ENCODE assay signal across 30 cellular contexts in the genomic region with DNA sequence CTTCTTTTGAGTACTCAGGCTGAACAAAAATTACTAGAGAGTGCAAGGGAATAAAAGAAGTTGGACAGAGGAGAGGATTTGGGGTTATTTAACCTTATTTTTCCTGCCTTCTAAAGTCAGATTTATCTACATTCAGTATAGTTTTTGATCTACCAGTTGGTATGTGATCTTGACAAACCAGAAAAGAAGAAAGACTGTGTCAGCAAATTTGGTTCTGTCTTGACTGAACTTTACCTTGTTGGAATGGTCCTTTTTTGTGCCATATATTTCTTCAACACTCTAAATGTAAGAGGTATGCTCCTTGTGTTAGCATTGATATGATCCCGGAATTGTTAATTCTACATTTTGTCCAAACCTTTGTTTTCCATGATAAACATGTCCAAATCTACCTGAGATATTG. TPM values are rescaled to one million over a fixed set of nuclear protein-coding genes. Genes with fewer than 3 reads are reported as not detected.
"Had no signal": no experiment of that assay in that cellular context is flagged by ENCODE, and none has a peak within 500 bp of the region (broad histone marks: within the 10 kb centered on the region; RNA-seq: fewer than 3 reads in every experiment).

No MANE protein-coding gene starts in this region.

- FAIRE-seq: endometrium, islet of Langerhans, keratinocyte had no signal

- H3K36me3 ChIP-seq: colonic mucosa, esophagus squamous epithelium, gastrocnemius medialis, heart right ventricle, left lung, lower lobe of right lung had no signal

- H3K4me3 ChIP-seq: colonic mucosa, esophagus squamous epithelium, gastrocnemius medialis, heart right ventricle, left lung, lower lobe of right lung, mucosa of descending colon had no signal

- H3K9me3 ChIP-seq: colonic mucosa, esophagus squamous epithelium, gastrocnemius medialis, heart right ventricle, left lung, lower lobe of right lung, mucosa of descending colon had no signal

- H3K4me1 ChIP-seq: colonic mucosa, esophagus squamous epithelium, gastrocnemius medialis, heart right ventricle, left lung, lower lobe of right lung had no signal

- ATAC-seq: effector memory CD8-positive, alpha-beta T cell; esophagus mucosa; gastrocnemius medialis; heart right ventricle; left cardiac atrium; left lung; left ventricle myocardium superior; lower lobe of right lung; mucosa of descending colon had no signal

- DNase-seq: colonic mucosa; cortex of kidney; effector CD8-positive, alpha-beta T cell; effector memory CD8-positive, alpha-beta T cell; endodermal cell; erythroblast; esophagus squamous epithelium; foreskin fibroblast; foreskin melanocyte; gastrocnemius medialis; glutamatergic neuron; head of caudate nucleus; heart right ventricle; hippocampal formation; left cardiac atrium; left lung; left ventricle myocardium superior; lower lobe of right lung; mesenchymal stem cell; mucosa of descending colon had no signal

- H3K27ac ChIP-seq: colonic mucosa, epithelial cell of prostate, esophagus squamous epithelium, gastrocnemius medialis, heart right ventricle, left lung, lower lobe of right lung had no signal

- H3K27me3 ChIP-seq: colonic mucosa, esophagus squamous epithelium, gastrocnemius medialis, heart right ventricle, left lung had no signal

RNA-seq across cellular contexts. Expression of a gene that starts 47.7 kb away (rescaled TPM):
- total RNA-seq: colonic mucosa, dermis microvascular lymphatic vessel endothelial cell, esophagus mucosa, esophagus squamous epithelium, gastrocnemius medialis, glomerular endothelial cell, heart right ventricle, left cardiac atrium, left lung, left ventricle myocardium superior, lower leg skin, lower lobe of right lung, lung microvascular endothelial cell, mesenteric fat pad, mucosa of descending colon had no signal
- polyA plus RNA-seq: heart right ventricle, keratinocyte had no signal
